33 cellular contexts compared by ENCODE assay signal in genomic region chr11:113057038-113057437, GRCh38.
"Had no signal": no experiment of that assay in that cellular context is flagged by ENCODE, and none has a peak within 500 bp of the region (broad histone marks: within the 10 kb centered on the region; RNA-seq: fewer than 3 reads in every experiment).

No MANE protein-coding gene starts in this region.

- DNase-seq: activated B cell treated with CpG ODN at 0.5 μM for 24 hours; activated CD4-positive, alpha-beta T cell treated with anti-CD3 and anti-CD28 coated beads for 48 hours; activated CD4-positive, alpha-beta T cell treated with anti-CD3 and anti-CD28 coated beads, Interleukin-2, amount 50 U/mL, for 1 hour; activated CD4-positive, alpha-beta T cell treated with anti-CD3 and anti-CD28 coated beads, Interleukin-2, amount 50 U/mL, for 48 hours; activated CD8-positive, alpha-beta memory T cell treated with anti-CD3 and anti-CD28 coated beads for 24 hours; activated CD8-positive, alpha-beta T cell treated with anti-CD3 and anti-CD28 coated beads for 36 hours; activated effector memory CD4-positive, alpha-beta T cell treated with Interleukin-2 at 50 U/mL for 16 hours; activated gamma-delta T cell treated with Interleukin-2 at 50 U/mL for 16 hours; activated naive CD4-positive, alpha-beta T cell treated with anti-CD3 and anti-CD28 coated beads, Interleukin-2, amount 50 U/mL, for 16 hours; activated naive CD4-positive, alpha-beta T cell treated with Interleukin-2 at 50 U/mL for 16 hours; activated T-cell treated with anti-CD3 and anti-CD28 coated beads, Interleukin-2, amount 50 U/mL, for 4 hours; amniotic stem cell; anterior cingulate cortex; brain microvascular endothelial cell; caudate nucleus; cortex of kidney; dermis blood vessel endothelial cell; effector CD4-positive, alpha-beta T cell; effector memory CD8-positive, alpha-beta T cell; erythroblast; foreskin keratinocyte; gastrocnemius medialis; glutamatergic neuron; T-helper 1 cell; T-helper 17 cell; T1000; WERI-Rb-1 had no signal

- H3K4me1 ChIP-seq: foreskin keratinocyte, gastrocnemius medialis had no signal

- H3K4me3 ChIP-seq: esophagus muscularis mucosa, gastrocnemius medialis had no signal

- H3K36me3 ChIP-seq: brain microvascular endothelial cell, esophagus muscularis mucosa, gastrocnemius medialis, WERI-Rb-1 had no signal

- FAIRE-seq: astrocyte, bronchial epithelial cell, colon had no signal

- H3K9me3 ChIP-seq: esophagus muscularis mucosa, gastrocnemius medialis had no signal

- H3K27ac ChIP-seq: brain microvascular endothelial cell, esophagus muscularis mucosa, foreskin keratinocyte, gastrocnemius medialis, WERI-Rb-1 had no signal

- H3K27me3 ChIP-seq: brain microvascular endothelial cell, esophagus muscularis mucosa, gastrocnemius medialis had no signal

- ATAC-seq: activated CD4-positive, CD25-positive, alpha-beta regulatory T cell treated with anti-CD3 and anti-CD28 coated beads, Interleukin-2, amount 50 U/mL, for 24 hours; activated CD8-positive, alpha-beta T cell treated with anti-CD3 and anti-CD28 coated beads for 36 hours; activated T-cell treated with anti-CD3 and anti-CD28 coated beads, Interleukin-2, amount 50 U/mL, for 4 hours; activated T-helper 17 cell treated with anti-CD3 and anti-CD28 coated beads, Interleukin-2, amount 50 U/mL, for 72 hours; effector memory CD8-positive, alpha-beta T cell; foreskin keratinocyte; gastrocnemius medialis; T-helper 17 cell had no signal
